In the genomic region with DNA sequence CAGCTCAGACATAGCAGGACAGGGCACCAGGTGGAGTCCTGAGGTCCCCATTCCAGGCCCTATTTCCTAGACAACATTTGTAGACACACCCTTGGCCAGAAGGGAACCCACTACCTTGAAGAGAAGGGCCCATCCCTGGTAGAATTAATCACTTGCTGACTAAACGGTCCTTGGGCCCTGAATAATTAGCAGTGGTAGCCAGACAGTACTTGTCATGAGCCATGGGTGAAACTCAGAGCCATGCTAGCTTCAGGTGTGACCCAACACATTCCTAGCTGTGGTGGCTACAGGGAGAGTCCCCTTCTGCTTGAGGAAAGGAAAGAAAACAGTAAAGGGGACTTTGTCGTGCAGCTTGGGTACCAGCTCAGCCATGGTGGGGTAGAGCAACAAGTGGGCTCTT, we compare ENCODE assay signal across 19 cellular contexts. TPM values are rescaled to one million over a fixed set of nuclear protein-coding genes. Genes with fewer than 3 reads are reported as not detected.
DNase-seq lines count a peak whose midpoint lies in the region; ATAC-seq, FAIRE-seq and TF ChIP-seq lines count a peak whose summit lies in the region.
"Had no signal": no experiment of that assay in that cellular context is flagged by ENCODE, and none has a peak within 500 bp of the region (broad histone marks: within the 10 kb centered on the region; RNA-seq: fewer than 3 reads in every experiment).

No MANE protein-coding gene starts in this region.

- H3K27me3 ChIP-seq in HepG2 (ENCODE audit: control insufficient read depth in 1 of 2, insufficient read depth in 2 of 2, low read length in 2 of 2) (peaks cover 0 to 10% of the 10 kb centered on the region in 2 experiments; a peak in 4 of 5 replicates), right lobe of liver (no peaks in the 10 kb centered on the region), skeletal muscle tissue (ENCODE audit: control insufficient read depth in 3 of 3, insufficient read depth in 3 of 3, low read length in 3 of 3) (no peaks in the 10 kb centered on the region)

- intact Hi-C loops in HepG2 (cut with micrococcal nuclease; ENCODE audit: unreplicated experiment): no loop called here
- intact Hi-C loops in right lobe of liver (cut with DNase I): no loop called here

- POLR2A ChIA-PET in HepG2 (lab: Yijun Ruan, JAX): interaction anchor here (0.5 kb wide), 1 partner anchor 260 kb away, joined by 3 read pairs; no protein-coding TSS in a partner anchor

- no peak for TF ChIP-seq CTCF in HepG2 (CRISPR knock-in tag; IDR thresholded peaks at IDR 0.05)
- no peak for TF ChIP-seq CTCF in right lobe of liver (IDR thresholded peaks at IDR 0.05)
- TF ChIP-seq CTCF in epithelial cell of esophagus (IDR thresholded peaks at IDR 0.05; ENCODE audit: insufficient read depth, low read depth, low read length, missing control alignments): no peak

- no peak for TF ChIP-seq RAD21 in HepG2 (CRISPR knock-in tag; IDR thresholded peaks at IDR 0.05)

- no peak overlapping the region for H3K4me2 ChIP-seq in HepG2 (ENCODE audit: low read depth, low read length)
- H3K4me2 ChIP-seq: GM23338 had no signal

- WGBS in HepG2 (ENCODE audit: low lambda C conversion rate): 18% methylated on average over 2 of the region's 2 CpGs
- WGBS in right lobe of liver (ENCODE audit: insufficient coverage, low coverage, low lambda C conversion rate, missing lambda C conversion rate): 0% methylated on average over 1 of the region's 2 CpGs

- peaks cover 8% of the 10 kb centered on the region for H3K27me3 Mint-ChIP-seq in stimulated activated naive CD8-positive, alpha-beta T cell treated with anti-CD3 and anti-CD28 coated beads, Interleukin-15, amount 100 ng/mL, for 72 hours
- H3K27me3 Mint-ChIP-seq: CD4-positive, alpha-beta T cell; IgD-negative memory B cell had no signal

- FAIRE-seq in HepG2 (lab: Jason Lieb, UNC): no peak
- no peak for FAIRE-seq in RCC 7860 (lab: Jason Lieb, UNC)
- FAIRE-seq: A204.1, D721Med, G401.6, GM12891, GM18507 had no signal

- TF ChIP-seq EP300 in HepG2 (IDR thresholded peaks at IDR 0.05; ENCODE audit: low read depth in 2 of 2, low read length in 2 of 2) (no peak), HepG2 (CRISPR knock-in tag; IDR thresholded peaks at IDR 0.05; ENCODE audit: borderline replicate concordance) (no peak)

- in situ Hi-C loops in HepG2 (cut with HindIII; ENCODE audit: extremely low pct_ligation_motif_present, low pct_unique_long_range_greater_than_20kb): loop anchor here (25.0 kb wide), 1 partner anchor 287 kb away; no protein-coding TSS in a partner anchor

- H3K27ac ChIP-seq in HepG2 (ENCODE audit: extremely low read length, insufficient read depth, low read length): no peak overlapping the region
- no peak overlapping the region for H3K27ac ChIP-seq in right lobe of liver
- H3K27ac ChIP-seq in skeletal muscle tissue (ENCODE audit: low read depth, low read length): peak overlapping the region; percentile 30
- H3K27ac ChIP-seq: C4-2B, HL-60 had no signal

- H3K27ac Mint-ChIP-seq in stimulated activated naive CD8-positive, alpha-beta T cell treated with anti-CD3 and anti-CD28 coated beads, Interleukin-15, amount 100 ng/mL, for 72 hours: peak overlapping the region in 1 of 2 donors; percentile 14
- H3K27ac Mint-ChIP-seq: CD4-positive, alpha-beta T cell; GM23338; IgD-negative memory B cell had no signal

- BruUV-seq in HepG2 (replicated peaks; lab: Mats Ljungman, UMichigan): no TSS peak

- no peaks in the 10 kb centered on the region for H3K9me3 Mint-ChIP-seq in stimulated activated naive CD8-positive, alpha-beta T cell treated with anti-CD3 and anti-CD28 coated beads, Interleukin-15, amount 100 ng/mL, for 72 hours
- H3K9me3 Mint-ChIP-seq: CD4-positive, alpha-beta T cell; GM23338; IgD-negative memory B cell had no signal

- DNase-seq in HepG2 (ENCODE audit: low spot score): no peak
- no peak for DNase-seq in right lobe of liver
- peak; percentile 55 for DNase-seq in epithelial cell of esophagus (ENCODE audit: low read depth)
- peak; percentile 35 for DNase-seq in kidney tubule cell (ENCODE audit: low spot score)
- no peak for DNase-seq in stimulated activated naive CD8-positive, alpha-beta T cell treated with anti-CD3 and anti-CD28 coated beads, Interleukin-15, amount 100 ng/mL, for 72 hours
- no peak for DNase-seq in RCC 7860 (ENCODE audit: low spot score)
- DNase-seq: Caco-2; CD4-positive, alpha-beta T cell had no signal

- no peak overlapping the region for H3K4me3 Mint-ChIP-seq in stimulated activated naive CD8-positive, alpha-beta T cell treated with anti-CD3 and anti-CD28 coated beads, Interleukin-15, amount 100 ng/mL, for 72 hours
- H3K4me3 Mint-ChIP-seq: CD4-positive, alpha-beta T cell; GM23338; IgD-negative memory B cell had no signal

- H3K36me3 ChIP-seq in HepG2 (replicated peaks in 1 of 2; ENCODE audit: control insufficient read depth in 1 of 2, insufficient read depth in 2 of 2, low read length in 2 of 2) (no peaks in the 10 kb centered on the region), right lobe of liver (no peaks in the 10 kb centered on the region), skeletal muscle tissue (ENCODE audit: control insufficient read depth in 3 of 3, insufficient read depth in 3 of 3, low read length in 3 of 3) (no peaks in the 10 kb centered on the region)

- peak; percentile 25; the same call in 2 of the 3 replicates for ATAC-seq in HepG2
- ATAC-seq in right lobe of liver: no peak
- ATAC-seq in stimulated activated naive CD8-positive, alpha-beta T cell treated with anti-CD3 and anti-CD28 coated beads, Interleukin-15, amount 100 ng/mL, for 72 hours: no peak
- no peak for ATAC-seq in HG02938 (IDR thresholded peaks at IDR 0.05; ENCODE audit: unreplicated experiment)
- ATAC-seq: GM23338 had no signal

- H3K4me1 ChIP-seq in HepG2 (ENCODE audit: insufficient read depth, low read length) (no peaks in the 10 kb centered on the region), right lobe of liver (no peaks in the 10 kb centered on the region), skeletal muscle tissue (ENCODE audit: control insufficient read depth in 3 of 3, insufficient read depth in 3 of 3, low read length in 3 of 3) (peaks cover 9 to 17% (median 13%) of the 10 kb centered on the region in 3 donors)
- H3K4me1 ChIP-seq: Caco-2 had no signal

- no peaks in the 10 kb centered on the region for H3K79me2 ChIP-seq in HepG2 (ENCODE audit: insufficient read depth, low read length)

- H4K20me1 ChIP-seq in HepG2 (ENCODE audit: insufficient read depth, low read length): no peaks in the 10 kb centered on the region

- TF ChIP-seq POLR2A in HepG2 (IDR thresholded peaks at IDR 0.05; ENCODE audit: insufficient read depth in 1 of 2, low read depth in 2 of 2, low read length in 2 of 2): no peak
- TF ChIP-seq POLR2A in right lobe of liver (IDR thresholded peaks at IDR 0.05): no peak

- H3K4me1 Mint-ChIP-seq in stimulated activated naive CD8-positive, alpha-beta T cell treated with anti-CD3 and anti-CD28 coated beads, Interleukin-15, amount 100 ng/mL, for 72 hours: no peaks in the 10 kb centered on the region
- H3K4me1 Mint-ChIP-seq: IgD-negative memory B cell had no signal

- no peak overlapping the region for H2AFZ ChIP-seq in HepG2 (ENCODE audit: low read length)
- H2AFZ ChIP-seq: GM23338 had no signal

- H3K9ac ChIP-seq in HepG2 (ENCODE audit: insufficient read depth, low read depth, low read length) (no peak overlapping the region), skeletal muscle tissue (ENCODE audit: low read depth in 1 of 3, low read length in 3 of 3) (peak overlapping the region in 1 of 3 donors; percentile 10)

- H3K4me3 ChIP-seq in HepG2 (replicated peaks in 1 of 3; ENCODE audit: insufficient read depth in 1 of 3, low read depth in 2 of 3, low read length in 3 of 3): no peak overlapping the region
- H3K4me3 ChIP-seq in right lobe of liver: no peak overlapping the region
- H3K4me3 ChIP-seq in epithelial cell of esophagus (ENCODE audit: low read length): no peak overlapping the region
- no peak overlapping the region for H3K4me3 ChIP-seq in skeletal muscle tissue (ENCODE audit: low read length in 3 of 3)
- H3K4me3 ChIP-seq: GM23338 had no signal

- CTCF ChIA-PET in HepG2 (lab: Yijun Ruan, JAX; ENCODE audit: low intra/inter-chr PET ratio, low total read pairs): no interaction called here

- no peaks in the 10 kb centered on the region for H3K9me3 ChIP-seq in HepG2 (ENCODE audit: low read length)
- H3K9me3 ChIP-seq in right lobe of liver: no peaks in the 10 kb centered on the region
- no peaks in the 10 kb centered on the region for H3K9me3 ChIP-seq in skeletal muscle tissue (ENCODE audit: control insufficient read depth in 3 of 3, low read length in 3 of 3)
- H3K9me3 ChIP-seq: Caco-2 had no signal

TF ChIP-seq in HepG2, 621 proteins besides CTCF, POLR2A, EP300 and RAD21 (continues in another document):
- no peak for TF ChIP-seq SMARCC2 (IDR thresholded peaks at IDR 0.05)
- TF ChIP-seq ZNF143 (CRISPR knock-in tag; IDR thresholded peaks at IDR 0.05): no peak
- no peak for TF ChIP-seq PHF5A (CRISPR knock-in tag; IDR thresholded peaks at IDR 0.05; ENCODE audit: low read depth, unreplicated experiment)
- TF ChIP-seq WIZ (CRISPR knock-in tag; IDR thresholded peaks at IDR 0.05): no peak
- no peak for TF ChIP-seq CENPT (CRISPR knock-in tag; IDR thresholded peaks at IDR 0.05; ENCODE audit: low read depth)

RNA-seq across cellular contexts. Expression of a gene that starts 28.4 kb away (rescaled TPM):
- total RNA-seq in HepG2 (2016; rRNA removed; fragmentation: Illumina TruSeq; extraction: Trizol) (100 and 211 TPM in 2 replicates), right lobe of liver (100 to 1,000 TPM in 1 of 6 experiments, 10 to 100 TPM in 5; 42.9 to 114 (median 69.8) TPM), skeletal muscle tissue (81.4 TPM)
- total RNA-seq in HepG2 (2016; cell fraction: cytosol; rRNA removed; fragmentation: Illumina TruSeq; extraction: Trizol; ENCODE audit: low read depth): 13.3 and 14.6 TPM in 2 replicates
- total RNA-seq in HepG2 (2016; cell fraction: insoluble cytoplasmic fraction; rRNA removed; fragmentation: Illumina TruSeq; extraction: Trizol): 102 and 212 TPM in 2 replicates
- total RNA-seq in HepG2 (2016; cell fraction: membrane; rRNA removed; fragmentation: Illumina TruSeq; extraction: Trizol): 43.2 and 50.9 TPM in 2 replicates
- total RNA-seq in HepG2 (2016; cell fraction: nucleus; rRNA removed; fragmentation: Illumina TruSeq; extraction: Trizol): 65.3 and 72.8 TPM in 2 replicates
- 47.2 and 51.2 TPM in 2 replicates for polyA plus RNA-seq in HepG2 (2011; rRNA removed)
- polyA plus RNA-seq in HepG2 (2011; cell fraction: cytosol; rRNA removed): 21.5 and 40.8 TPM in 2 replicates
- polyA plus RNA-seq in HepG2 (2011; cell fraction: nucleus; rRNA removed): 9.5 and 18.1 TPM in 2 replicates
- polyA plus RNA-seq in HepG2 (2012): 133 and 175 TPM in 2 replicates
- 9.2 and 11.1 TPM in 2 replicates for polyA plus RNA-seq in HepG2 (2016; cell fraction: cytosol; fragmentation: Illumina TruSeq; extraction: Trizol; ENCODE audit: low read depth)
- polyA plus RNA-seq in HepG2 (2016; cell fraction: insoluble cytoplasmic fraction; fragmentation: Illumina TruSeq; extraction: Trizol; ENCODE audit: low read depth): 284 and 307 TPM in 2 replicates
- 36.0 and 43.6 TPM in 2 replicates for polyA plus RNA-seq in HepG2 (2016; cell fraction: membrane; fragmentation: Illumina TruSeq; extraction: Trizol; ENCODE audit: low read depth)
- polyA plus RNA-seq in HepG2 (2016; cell fraction: nucleus; fragmentation: Illumina TruSeq; extraction: Trizol; ENCODE audit: insufficient read depth, low read depth): 111 and 115 TPM in 2 replicates
- 23.0 and 24.6 TPM in 2 replicates for polyA minus RNA-seq in HepG2 (2011; rRNA and poly(A)+ RNA removed; ENCODE audit: low replicate concordance)
- polyA minus RNA-seq in HepG2 (2011; cell fraction: cytosol; rRNA and poly(A)+ RNA removed): 84.2 and 88.6 TPM in 2 replicates
- polyA minus RNA-seq in HepG2 (2011; cell fraction: nucleus; rRNA and poly(A)+ RNA removed): 34.8 and 35.1 TPM in 2 replicates

Comparison
In these comparisons a context has a peak if more than half of its experiments do, and no peak if none do; other contexts are left out.
1. DNase-seq: peak in epithelial cell of esophagus (single experiment) and kidney tubule cell (single experiment); none in HepG2 (single experiment), right lobe of liver (0 of 3), stimulated activated naive CD8-positive, alpha-beta T cell treated with anti-CD3 and anti-CD28 coated beads, Interleukin-15, amount 100 ng/mL, for 72 hours (0 of 2) and RCC 7860 (single experiment).